1 cellular context compared by ENCODE assay signal in genomic region chr21:31909772-31910470, GRCh38.
TF ChIP-seq lines count a peak whose summit lies in the region.

No MANE protein-coding gene starts in this region.

TF ChIP-seq in WTC11, 78 proteins besides CTCF, POLR2A, EP300 and RAD21:
- TF ChIP-seq PREB (CRISPR knock-in tag; IDR thresholded peaks at IDR 0.05; ENCODE audit: borderline replicate concordance), result no peak
- TF ChIP-seq, protein P1, sequence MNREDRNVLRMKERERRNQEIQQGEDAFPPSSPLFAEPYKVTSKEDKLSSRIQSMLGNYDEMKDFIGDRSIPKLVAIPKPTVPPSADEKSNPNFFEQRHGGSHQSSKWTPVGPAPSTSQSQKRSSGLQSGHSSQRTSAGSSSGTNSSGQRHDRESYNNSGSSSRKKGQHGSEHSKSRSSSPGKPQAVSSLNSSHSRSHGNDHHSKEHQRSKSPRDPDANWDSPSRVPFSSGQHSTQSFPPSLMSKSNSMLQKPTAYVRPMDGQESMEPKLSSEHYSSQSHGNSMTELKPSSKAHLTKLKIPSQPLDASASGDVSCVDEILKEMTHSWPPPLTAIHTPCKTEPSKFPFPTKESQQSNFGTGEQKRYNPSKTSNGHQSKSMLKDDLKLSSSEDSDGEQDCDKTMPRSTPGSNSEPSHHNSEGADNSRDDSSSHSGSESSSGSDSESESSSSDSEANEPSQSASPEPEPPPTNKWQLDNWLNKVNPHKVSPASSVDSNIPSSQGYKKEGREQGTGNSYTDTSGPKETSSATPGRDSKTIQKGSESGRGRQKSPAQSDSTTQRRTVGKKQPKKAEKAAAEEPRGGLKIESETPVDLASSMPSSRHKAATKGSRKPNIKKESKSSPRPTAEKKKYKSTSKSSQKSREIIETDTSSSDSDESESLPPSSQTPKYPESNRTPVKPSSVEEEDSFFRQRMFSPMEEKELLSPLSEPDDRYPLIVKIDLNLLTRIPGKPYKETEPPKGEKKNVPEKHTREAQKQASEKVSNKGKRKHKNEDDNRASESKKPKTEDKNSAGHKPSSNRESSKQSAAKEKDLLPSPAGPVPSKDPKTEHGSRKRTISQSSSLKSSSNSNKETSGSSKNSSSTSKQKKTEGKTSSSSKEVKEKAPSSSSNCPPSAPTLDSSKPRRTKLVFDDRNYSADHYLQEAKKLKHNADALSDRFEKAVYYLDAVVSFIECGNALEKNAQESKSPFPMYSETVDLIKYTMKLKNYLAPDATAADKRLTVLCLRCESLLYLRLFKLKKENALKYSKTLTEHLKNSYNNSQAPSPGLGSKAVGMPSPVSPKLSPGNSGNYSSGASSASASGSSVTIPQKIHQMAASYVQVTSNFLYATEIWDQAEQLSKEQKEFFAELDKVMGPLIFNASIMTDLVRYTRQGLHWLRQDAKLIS (CRISPR knock-in tag; IDR thresholded peaks at IDR 0.05; ENCODE audit: borderline replicate concordance), result no peak
- no peak for TF ChIP-seq FOXK1 (CRISPR knock-in tag; IDR thresholded peaks at IDR 0.05)
- TF ChIP-seq USF1 (CRISPR knock-in tag; IDR thresholded peaks at IDR 0.05), result no peak
- TF ChIP-seq, protein P2, sequence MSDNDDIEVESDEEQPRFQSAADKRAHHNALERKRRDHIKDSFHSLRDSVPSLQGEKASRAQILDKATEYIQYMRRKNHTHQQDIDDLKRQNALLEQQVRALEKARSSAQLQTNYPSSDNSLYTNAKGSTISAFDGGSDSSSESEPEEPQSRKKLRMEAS (CRISPR knock-in tag; IDR thresholded peaks at IDR 0.05), result no peak
- TF ChIP-seq SMAD3 (CRISPR knock-in tag; IDR thresholded peaks at IDR 0.05; ENCODE audit: borderline replicate concordance), result no peak
- TF ChIP-seq, protein P3, sequence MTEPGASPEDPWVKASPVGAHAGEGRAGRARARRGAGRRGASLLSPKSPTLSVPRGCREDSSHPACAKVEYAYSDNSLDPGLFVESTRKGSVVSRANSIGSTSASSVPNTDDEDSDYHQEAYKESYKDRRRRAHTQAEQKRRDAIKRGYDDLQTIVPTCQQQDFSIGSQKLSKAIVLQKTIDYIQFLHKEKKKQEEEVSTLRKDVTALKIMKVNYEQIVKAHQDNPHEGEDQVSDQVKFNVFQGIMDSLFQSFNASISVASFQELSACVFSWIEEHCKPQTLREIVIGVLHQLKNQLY (CRISPR knock-in tag; IDR thresholded peaks at IDR 0.05), result no peak
- TF ChIP-seq ATF1 (CRISPR knock-in tag; IDR thresholded peaks at IDR 0.05), result no peak
- TF ChIP-seq TCF7 (CRISPR knock-in tag; IDR thresholded peaks at IDR 0.05; ENCODE audit: low read depth), result no peak
- no peak for TF ChIP-seq FOXJ3 (CRISPR knock-in tag; IDR thresholded peaks at IDR 0.05; ENCODE audit: borderline replicate concordance)
TF ChIP-seq in WTC11: peak in this region for 0.
